In genomic region chr3:50327943-50328691, GRCh38 we compare ENCODE assay signal across 8 cellular contexts. TPM values are rescaled to one million over a fixed set of nuclear protein-coding genes. Genes with fewer than 3 reads are reported as not detected.
DNase-seq lines count a peak whose midpoint lies in the region; ATAC-seq and TF ChIP-seq lines count a peak whose summit lies in the region.

Gene TUSC2 (minus strand): TSS chr3:50328223. CDS start chr3:50328099, 124 bp downstream.

- peaks cover 17% of the 10 kb centered on the region; the same call in 1 of the 2 replicates for H3K79me2 ChIP-seq in OCI-LY7 (ENCODE audit: insufficient read depth, low read depth, low read length)

- H3K4me1 ChIP-seq in HUES64 (ENCODE audit: insufficient read depth, low read length) = peaks cover 3% of the 10 kb centered on the region; the same call in 1 of the 2 replicates
- peaks cover 12% of the 10 kb centered on the region for H3K4me1 ChIP-seq in OCI-LY7 (ENCODE audit: insufficient read depth, low read length, poor library complexity, severe bottlenecking)
- H3K4me1 ChIP-seq in mucosa of descending colon (ENCODE audit: low read depth) = peaks cover 18% of the 10 kb centered on the region

- H3K27ac ChIP-seq in HUES64 (ENCODE audit: low read depth, low read length) (peak within 1 kb of the TSS; percentile 56), OCI-LY7 (ENCODE audit: low read depth, low read length, poor library complexity, severe bottlenecking) (peak within 1 kb of the TSS; percentile 26)

- CTCF ChIA-PET in Calu3 (lab: Charles Lee) = interaction anchor here (0.9 to 1.8 kb wide), 3 partner anchors 9 to 68 kb away, joined by 3 to 14 read pairs (median 6); partner anchors contain the start of gene IFRD2
- CTCF ChIA-PET in OCI-LY7 (lab: Charles Lee; ENCODE audit: unreplicated experiment) = interaction anchor here (0.6 to 1.0 kb wide), 4 partner anchors 29 to 610 kb away, joined by 3 to 4 read pairs (median 3); partner anchors contain the start of genes HYAL3 and NAA80

- H3K36me3 Mint-ChIP-seq in Calu3 (ENCODE audit: insufficient read depth, unreplicated experiment) = peaks cover 36% of the 10 kb centered on the region

- H3K27me3 Mint-ChIP-seq in Calu3 (ENCODE audit: unreplicated experiment) = no peaks in the 10 kb centered on the region

- 5% methylated on average over 55 of the region's 55 CpGs for WGBS in HUES64

- ATAC-seq in GM21447 (IDR thresholded peaks at IDR 0.05; ENCODE audit: unreplicated experiment) (peak; percentile 85), mucosa of descending colon (peak; percentile 97)

- H3K9me2 ChIP-seq in OCI-LY7 (ENCODE audit: insufficient read depth, low read length) = no peaks in the 10 kb centered on the region

- no peaks in the 10 kb centered on the region for H4K20me1 ChIP-seq in OCI-LY7 (ENCODE audit: insufficient read depth, low read length)

- intact Hi-C loops in Calu3 (cut with micrococcal nuclease; ENCODE audit: unreplicated experiment) (loop anchor here (10.0 kb wide), 1 partner anchor 53 kb away; the partner anchor contains the start of gene LSMEM2), OCI-LY7 (cut with micrococcal nuclease; ENCODE audit: unreplicated experiment) (no loop called here), mucosa of descending colon (cut with DNase I, micrococcal nuclease) (no loop called here)

- peak within 1 kb of the TSS; percentile 81 for H3K9ac ChIP-seq in HUES64 (ENCODE audit: low read depth, low read length)

- peak within 1 kb of the TSS; percentile 64 for H3K27ac Mint-ChIP-seq in Calu3 (ENCODE audit: unreplicated experiment)

- peak within 1 kb of the TSS; percentile 71 for H3K4me2 ChIP-seq in OCI-LY7 (ENCODE audit: low read length)

- H3K4me3 ChIP-seq in HUES64 (ENCODE audit: low read length) (peak within 1 kb of the TSS; percentile 88), OCI-LY7 (ENCODE audit: low read depth, low read length, poor library complexity, severe bottlenecking) (peak within 1 kb of the TSS; percentile 88), mucosa of descending colon (peak within 1 kb of the TSS; percentile 60)

- no peak for TF ChIP-seq CTCF in Calu3 (IDR thresholded peaks at IDR 0.05; ENCODE audit: unreplicated experiment)
- TF ChIP-seq CTCF in OCI-LY7 (conservative IDR thresholded peaks at IDR 0.05; ENCODE audit: low read length) = no peak
- no peak for TF ChIP-seq CTCF in mucosa of descending colon (IDR thresholded peaks at IDR 0.05)

- BruUV-seq in Calu3 (replicated peaks; lab: Mats Ljungman, UMichigan) (TSS peak; percentile 91), OCI-LY7 (replicated peaks; lab: Mats Ljungman, UMichigan) (no TSS peak)

- no peaks in the 10 kb centered on the region for H3K4me1 Mint-ChIP-seq in Calu3 (ENCODE audit: low read depth, unreplicated experiment)

- H3K4me3 Mint-ChIP-seq in Calu3 (ENCODE audit: low read depth, unreplicated experiment) = peak within 1 kb of the TSS; percentile 82

- DNase-seq in Calu3 (peak; percentile 96), OCI-LY7 (ENCODE audit: low spot score) (peak; percentile 99), activated T-cell treated with anti-CD3 and anti-CD28 coated beads for 1 hour (ENCODE audit: low read depth) (peak; percentile 93), epidermal melanocyte (ENCODE audit: insufficient read length, low spot score) (peak; percentile 99), mucosa of descending colon (peak; percentile 97 to 100 (median 98))
- DNase-seq in stimulated activated CD8-positive, alpha-beta memory T cell treated with anti-CD3 and anti-CD28 coated beads, Interleukin-4, amount 100 ng/mL, for 24 hours (ENCODE audit: low read depth) = peak; percentile 88

- H2AFZ ChIP-seq in OCI-LY7 (ENCODE audit: low read length) = peak within 1 kb of the TSS; percentile 10; the same call in 1 of the 2 replicates

- H3K9me3 ChIP-seq in HUES64 (ENCODE audit: insufficient read depth, low read depth, low read length) (no peaks in the 10 kb centered on the region), OCI-LY7 (ENCODE audit: low read length) (no peaks in the 10 kb centered on the region), mucosa of descending colon (no peaks in the 10 kb centered on the region)

- H3K27me3 ChIP-seq in HUES64 (ENCODE audit: insufficient read depth, low read length) = no peaks in the 10 kb centered on the region

- POLR2A ChIA-PET in OCI-LY7 (lab: Charles Lee) = interaction anchor here (1.1 to 2.7 kb wide), 5 partner anchors 9 to 1172 kb away, joined by 4 to 28 read pairs (median 4); partner anchors contain the start of genes DCAF1, GNAI2, HYAL3 and NAA80

- H3K9me3 Mint-ChIP-seq in Calu3 (ENCODE audit: low read depth, unreplicated experiment) = no peaks in the 10 kb centered on the region

- H3K36me3 ChIP-seq in HUES64 (ENCODE audit: insufficient read depth, low read length) = peaks cover 50% of the 10 kb centered on the region
- H3K36me3 ChIP-seq in OCI-LY7 (ENCODE audit: insufficient read depth, low read length) = peaks cover 57% of the 10 kb centered on the region
- peaks cover 8% of the 10 kb centered on the region for H3K36me3 ChIP-seq in mucosa of descending colon (ENCODE audit: low read depth)

RNA-seq across cellular contexts. Expression of gene TUSC2, which starts in this region (rescaled TPM):
- total RNA-seq in Calu3 (2022) (29.2 and 31.2 TPM in 2 replicates), OCI-LY7 (2022) (20.2 and 20.4 TPM in 2 replicates), mucosa of descending colon (10 to 100 TPM; 23.8 to 35.7 (median 25.8) TPM)
- 27.3 TPM for polyA plus RNA-seq in HUES64 (2013, experiment 1 of 2)
- 26.6 TPM for polyA plus RNA-seq in HUES64 (2013, experiment 2 of 2)
- total RNA-seq in OCI-LY7 (2014; rRNA removed; shearing (Covaris generic)) = 24.5 and 26.9 TPM in 2 replicates

Comparison
In these comparisons a context has a peak if more than half of its experiments do, and no peak if none do; other contexts are left out.
1. Peak in every context shown above with its lines: DNase-seq, ATAC-seq, H3K4me3 ChIP-seq and H3K27ac ChIP-seq.